8 cellular contexts compared by ENCODE assay signal in the genomic region with DNA sequence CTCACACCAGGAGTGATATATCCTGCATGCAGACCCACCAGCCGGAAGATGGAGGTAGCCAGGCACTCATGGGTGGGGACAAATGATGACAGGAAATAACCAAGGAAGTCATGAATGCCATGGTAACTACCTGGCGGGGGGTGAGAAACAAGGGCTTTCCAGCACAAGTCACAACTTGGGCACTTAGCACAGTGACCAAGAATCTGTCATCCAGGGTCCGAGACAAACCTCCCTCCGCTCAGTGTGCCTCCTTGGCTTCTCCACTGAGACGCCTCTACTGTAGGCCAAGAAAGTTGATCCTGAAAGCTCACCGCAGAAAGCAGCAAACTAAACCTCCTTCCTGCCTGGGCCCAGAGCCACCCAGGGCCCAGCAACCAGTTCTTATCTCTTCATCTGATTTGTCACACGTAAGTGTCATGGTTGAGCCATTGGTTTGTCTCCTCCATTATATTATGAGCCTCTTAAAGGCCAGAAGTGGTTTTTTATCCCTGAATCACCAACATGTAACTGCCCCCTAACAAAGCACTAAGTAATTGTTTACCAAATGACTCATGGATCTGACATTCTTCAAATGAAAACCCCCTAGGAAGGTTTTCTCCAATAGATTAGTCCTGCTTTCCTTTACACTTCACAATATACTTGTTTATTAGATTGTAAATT.
DNase-seq lines count a peak whose midpoint lies in the region; ATAC-seq and TF ChIP-seq lines count a peak whose summit lies in the region.

No MANE protein-coding gene starts in this region.

- H3K4me1 Mint-ChIP-seq in T-helper 1 cell treated with Interleukin-12 subunit alpha and Interleukin-12 subunit beta and Interleukin-4 antibody, amounts not matched to agents 30 μg/mL and 1 μg/mL, for 36 hours (ENCODE audit: low read depth), result peaks cover 52% of the 10 kb centered on the region

- H3K4me3 Mint-ChIP-seq in T-helper 1 cell treated with Interleukin-12 subunit alpha and Interleukin-12 subunit beta and Interleukin-4 antibody, amounts not matched to agents 30 μg/mL and 1 μg/mL, for 36 hours, result peak overlapping the region; percentile 67

- no peaks in the 10 kb centered on the region for H3K27me3 Mint-ChIP-seq in T-helper 1 cell treated with Interleukin-12 subunit alpha and Interleukin-12 subunit beta and Interleukin-4 antibody, amounts not matched to agents 30 μg/mL and 1 μg/mL, for 36 hours (ENCODE audit: low read depth)

- H3K4me1 ChIP-seq in HEK293 (ENCODE audit: control insufficient read depth, insufficient read depth, low read length) (peaks cover 39% of the 10 kb centered on the region), gastrocnemius medialis (no peaks in the 10 kb centered on the region)

- DNase-seq in brain microvascular endothelial cell (peak; percentile 86), non-pigmented ciliary epithelial cell (ENCODE audit: low read depth) (peak; percentile 94), medulla oblongata (ENCODE audit: extremely low spot score) (no peak), gastrocnemius medialis (no peak), G401 (ENCODE audit: low spot score) (no peak), DMS114 treated with DMSO at 0.1 percent for 48 hours (lab: John Stamatoyannopoulos, UW; ENCODE audit: unreplicated experiment) (no peak)

- intact Hi-C loops in gastrocnemius medialis (cut with DNase I; ENCODE audit: low total_unique reads), result no loop called here

- H3K4me3 ChIP-seq in HEK293 (ENCODE audit: low read depth, low read length) (no peak overlapping the region), brain microvascular endothelial cell (ENCODE audit: low read depth, low read length) (no peak overlapping the region), gastrocnemius medialis (no peak overlapping the region)

- peaks cover 8% of the 10 kb centered on the region for H3K9me3 Mint-ChIP-seq in T-helper 1 cell treated with Interleukin-12 subunit alpha and Interleukin-12 subunit beta and Interleukin-4 antibody, amounts not matched to agents 30 μg/mL and 1 μg/mL, for 36 hours

- peak overlapping the region; percentile 92 for H3K27ac Mint-ChIP-seq in T-helper 1 cell treated with Interleukin-12 subunit alpha and Interleukin-12 subunit beta and Interleukin-4 antibody, amounts not matched to agents 30 μg/mL and 1 μg/mL, for 36 hours

- H3K27me3 ChIP-seq in brain microvascular endothelial cell (replicated peaks) (no peaks in the 10 kb centered on the region), gastrocnemius medialis (no peaks in the 10 kb centered on the region)

- H3K36me3 ChIP-seq in HEK293 (ENCODE audit: control insufficient read depth in 2 of 2, insufficient read depth in 1 of 2, low read length in 2 of 2) (no peaks in the 10 kb centered on the region), brain microvascular endothelial cell (replicated peaks) (no peaks in the 10 kb centered on the region), gastrocnemius medialis (no peaks in the 10 kb centered on the region)

- no peak for TF ChIP-seq POLR2A in gastrocnemius medialis (IDR thresholded peaks at IDR 0.05)

- ATAC-seq in gastrocnemius medialis, result no peak

- POLR2A ChIA-PET in HEK293 (lab: Yijun Ruan, JAX), result interaction anchor here (0.5 to 1.0 kb wide), 2 partner anchors 84 to 204 kb away, joined by 4 to 5 read pairs; partner anchors contain the start of gene TAB2

- CTCF ChIA-PET in HEK293 (lab: Yijun Ruan, JAX), result no interaction called here

- H3K36me3 Mint-ChIP-seq in T-helper 1 cell treated with Interleukin-12 subunit alpha and Interleukin-12 subunit beta and Interleukin-4 antibody, amounts not matched to agents 30 μg/mL and 1 μg/mL, for 36 hours (ENCODE audit: low read depth), result peaks cover 48% of the 10 kb centered on the region

- H3K27ac ChIP-seq in HEK293 (ENCODE audit: extremely low read depth, low read depth, low read length), result peak overlapping the region; percentile 73
- peak overlapping the region; percentile 85 for H3K27ac ChIP-seq in brain microvascular endothelial cell
- H3K27ac ChIP-seq in gastrocnemius medialis, result no peak overlapping the region

- TF ChIP-seq CTCF in HEK293 (tag by site-specific recombination; IDR thresholded peaks at IDR 0.05), result no peak
- TF ChIP-seq CTCF in brain microvascular endothelial cell (IDR thresholded peaks at IDR 0.05; ENCODE audit: low read depth, low read length, missing control alignments), result no peak
- TF ChIP-seq CTCF in gastrocnemius medialis (IDR thresholded peaks at IDR 0.05 in 4 of 5, conservative IDR thresholded peaks at IDR 0.05 in 1 of 5), result no peak

- H3K9me3 ChIP-seq in HEK293 (ENCODE audit: control insufficient read depth, insufficient read depth, low read depth, low read length), result no peaks in the 10 kb centered on the region
- H3K9me3 ChIP-seq in gastrocnemius medialis, result no peaks in the 10 kb centered on the region

- in situ Hi-C loops in brain microvascular endothelial cell (cut with HindIII; ENCODE audit: low pct_ligation_motif_present, low sequenced_read_pairs) (no loop called here), gastrocnemius medialis (cut with MboI; ENCODE audit: low sequenced_read_pairs in 4 of 4) (no loop called here), G401 (cut with HindIII; ENCODE audit: low sequenced_read_pairs) (no loop called here)

TF ChIP-seq in HEK293, 187 proteins besides CTCF, POLR2A, EP300 and RAD21 (continues in another document):
- TF ChIP-seq, protein P1, sequence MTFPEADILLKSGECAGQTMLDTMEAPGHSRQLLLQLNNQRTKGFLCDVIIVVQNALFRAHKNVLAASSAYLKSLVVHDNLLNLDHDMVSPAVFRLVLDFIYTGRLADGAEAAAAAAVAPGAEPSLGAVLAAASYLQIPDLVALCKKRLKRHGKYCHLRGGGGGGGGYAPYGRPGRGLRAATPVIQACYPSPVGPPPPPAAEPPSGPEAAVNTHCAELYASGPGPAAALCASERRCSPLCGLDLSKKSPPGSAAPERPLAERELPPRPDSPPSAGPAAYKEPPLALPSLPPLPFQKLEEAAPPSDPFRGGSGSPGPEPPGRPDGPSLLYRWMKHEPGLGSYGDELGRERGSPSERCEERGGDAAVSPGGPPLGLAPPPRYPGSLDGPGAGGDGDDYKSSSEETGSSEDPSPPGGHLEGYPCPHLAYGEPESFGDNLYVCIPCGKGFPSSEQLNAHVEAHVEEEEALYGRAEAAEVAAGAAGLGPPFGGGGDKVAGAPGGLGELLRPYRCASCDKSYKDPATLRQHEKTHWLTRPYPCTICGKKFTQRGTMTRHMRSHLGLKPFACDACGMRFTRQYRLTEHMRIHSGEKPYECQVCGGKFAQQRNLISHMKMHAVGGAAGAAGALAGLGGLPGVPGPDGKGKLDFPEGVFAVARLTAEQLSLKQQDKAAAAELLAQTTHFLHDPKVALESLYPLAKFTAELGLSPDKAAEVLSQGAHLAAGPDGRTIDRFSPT (tag by site-specific recombination; IDR thresholded peaks at IDR 0.05), result peak; percentile 94
- TF ChIP-seq ZNF223 (tag by site-specific recombination; IDR thresholded peaks at IDR 0.05) (no peak), ZNF184 (tag by site-specific recombination; IDR thresholded peaks at IDR 0.05) (peak; percentile 85), ZNF211 (tag by site-specific recombination; IDR thresholded peaks at IDR 0.05; ENCODE audit: low read depth) (no peak), ZNF501 (tag by site-specific recombination; IDR thresholded peaks at IDR 0.05) (peak; percentile 65; the same call in 1 of the 2 replicates)
- TF ChIP-seq, protein P2, sequence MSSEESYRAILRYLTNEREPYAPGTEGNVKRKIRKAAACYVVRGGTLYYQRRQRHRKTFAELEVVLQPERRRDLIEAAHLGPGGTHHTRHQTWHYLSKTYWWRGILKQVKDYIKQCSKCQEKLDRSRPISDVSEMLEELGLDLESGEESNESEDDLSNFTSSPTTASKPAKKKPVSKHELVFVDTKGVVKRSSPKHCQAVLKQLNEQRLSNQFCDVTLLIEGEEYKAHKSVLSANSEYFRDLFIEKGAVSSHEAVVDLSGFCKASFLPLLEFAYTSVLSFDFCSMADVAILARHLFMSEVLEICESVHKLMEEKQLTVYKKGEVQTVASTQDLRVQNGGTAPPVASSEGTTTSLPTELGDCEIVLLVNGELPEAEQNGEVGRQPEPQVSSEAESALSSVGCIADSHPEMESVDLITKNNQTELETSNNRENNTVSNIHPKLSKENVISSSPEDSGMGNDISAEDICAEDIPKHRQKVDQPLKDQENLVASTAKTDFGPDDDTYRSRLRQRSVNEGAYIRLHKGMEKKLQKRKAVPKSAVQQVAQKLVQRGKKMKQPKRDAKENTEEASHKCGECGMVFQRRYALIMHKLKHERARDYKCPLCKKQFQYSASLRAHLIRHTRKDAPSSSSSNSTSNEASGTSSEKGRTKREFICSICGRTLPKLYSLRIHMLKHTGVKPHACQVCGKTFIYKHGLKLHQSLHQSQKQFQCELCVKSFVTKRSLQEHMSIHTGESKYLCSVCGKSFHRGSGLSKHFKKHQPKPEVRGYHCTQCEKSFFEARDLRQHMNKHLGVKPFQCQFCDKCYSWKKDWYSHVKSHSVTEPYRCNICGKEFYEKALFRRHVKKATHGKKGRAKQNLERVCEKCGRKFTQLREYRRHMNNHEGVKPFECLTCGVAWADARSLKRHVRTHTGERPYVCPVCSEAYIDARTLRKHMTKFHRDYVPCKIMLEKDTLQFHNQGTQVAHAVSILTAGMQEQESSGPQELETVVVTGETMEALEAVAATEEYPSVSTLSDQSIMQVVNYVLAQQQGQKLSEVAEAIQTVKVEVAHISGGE (tag by site-specific recombination; conservative IDR thresholded peaks at IDR 0.05; ENCODE audit: low read depth), result no peak
- TF ChIP-seq, protein P3, sequence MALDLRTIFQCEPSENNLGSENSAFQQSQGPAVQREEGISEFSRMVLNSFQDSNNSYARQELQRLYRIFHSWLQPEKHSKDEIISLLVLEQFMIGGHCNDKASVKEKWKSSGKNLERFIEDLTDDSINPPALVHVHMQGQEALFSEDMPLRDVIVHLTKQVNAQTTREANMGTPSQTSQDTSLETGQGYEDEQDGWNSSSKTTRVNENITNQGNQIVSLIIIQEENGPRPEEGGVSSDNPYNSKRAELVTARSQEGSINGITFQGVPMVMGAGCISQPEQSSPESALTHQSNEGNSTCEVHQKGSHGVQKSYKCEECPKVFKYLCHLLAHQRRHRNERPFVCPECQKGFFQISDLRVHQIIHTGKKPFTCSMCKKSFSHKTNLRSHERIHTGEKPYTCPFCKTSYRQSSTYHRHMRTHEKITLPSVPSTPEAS (tag by site-specific recombination; IDR thresholded peaks at IDR 0.05), result peak; percentile 58

Comparison
In these comparisons a context has a peak if more than half of its experiments do, and no peak if none do; other contexts are left out.
1. H3K27ac ChIP-seq: peak in HEK293 (single experiment) and brain microvascular endothelial cell (single experiment); none in gastrocnemius medialis (0 of 4).
2. DNase-seq: peak in brain microvascular endothelial cell (single experiment) and non-pigmented ciliary epithelial cell (single experiment); none in medulla oblongata (single experiment), gastrocnemius medialis (0 of 2), G401 (single experiment) and DMS114 treated with DMSO at 0.1 percent for 48 hours (single experiment).